Comparison of ENCODE assay signal across 8 cellular contexts in the genomic region with DNA sequence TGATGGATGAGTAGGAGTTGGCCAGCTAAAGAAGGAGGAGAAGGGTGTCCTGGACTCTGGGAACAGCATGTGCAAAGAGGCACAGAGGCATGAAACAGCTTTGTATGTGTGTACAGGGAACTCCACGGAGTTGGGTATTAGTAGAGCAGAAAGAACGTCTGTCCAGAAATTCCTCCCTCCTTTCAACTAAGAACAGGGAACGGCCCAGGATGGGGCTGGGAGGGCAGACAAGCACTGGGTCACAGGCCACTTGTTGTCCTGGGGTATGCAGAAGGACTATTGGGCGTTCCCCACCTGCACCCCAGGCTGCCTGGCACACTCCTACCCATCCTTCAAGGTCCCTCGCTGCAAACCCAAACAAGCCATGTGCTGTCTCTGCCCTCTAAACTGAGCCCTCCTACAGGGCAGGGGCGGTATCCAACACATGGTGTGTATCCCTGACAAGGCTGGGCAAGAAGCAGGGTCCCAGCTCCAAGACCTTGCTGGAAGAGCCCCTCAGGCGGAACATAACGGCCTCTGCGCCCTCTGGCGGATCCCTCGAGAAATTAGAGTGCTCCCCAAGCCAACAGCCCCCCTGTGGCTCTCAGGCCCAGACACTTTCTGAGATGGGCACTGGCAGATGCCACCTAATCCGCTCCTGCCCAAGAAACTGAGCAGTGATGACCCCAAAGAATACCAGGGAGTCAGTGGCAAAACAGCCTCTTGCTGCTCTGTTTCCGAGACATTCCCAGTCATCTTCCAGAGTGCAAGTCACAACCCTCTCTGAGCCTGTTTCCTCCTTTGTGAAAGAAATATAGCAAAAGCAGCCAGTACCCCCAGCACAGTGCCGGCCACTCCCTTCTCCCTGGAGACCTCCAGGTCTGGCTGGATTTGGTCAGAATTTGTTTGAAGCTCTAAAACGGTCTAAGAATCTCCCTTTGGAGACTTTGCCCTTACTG. TPM values are rescaled to one million over a fixed set of nuclear protein-coding genes. Genes with fewer than 3 reads are reported as not detected.
A peak's percentile ranks its signal among the peaks of the same experiment; 100 is the strongest.
DNase-seq lines count a peak whose midpoint lies in the region; ATAC-seq and TF ChIP-seq lines count a peak whose summit lies in the region.

No MANE protein-coding gene starts in this region.

- no peaks in the 10 kb centered on the region for H3K9me3 ChIP-seq in neutrophil

- no peak overlapping the region for H3K4me3 ChIP-seq in GM12865 (ENCODE audit: low read depth, low read length)
- H3K4me3 ChIP-seq in neutrophil (ENCODE audit: low read depth in 1 of 2, low read length in 1 of 2): no peak overlapping the region

- H3K27me3 Mint-ChIP-seq in activated CD8-positive, alpha-beta T cell treated with anti-CD3 and anti-CD28 coated beads, Interleukin-2, amount 10 ng/mL, durations not matched to agents 7 days and 5 days (ENCODE audit: low read depth): peaks cover 54% of the 10 kb centered on the region
- peaks cover 26% of the 10 kb centered on the region for H3K27me3 Mint-ChIP-seq in endothelial cell (ENCODE audit: unreplicated experiment)

- CTCF ChIA-PET in activated CD8-positive, alpha-beta T cell treated with anti-CD3 and anti-CD28 coated beads, Interleukin-2, amount 10 ng/mL, durations not matched to agents 7 days and 5 days (lab: Charles Lee): interaction anchor here (0.7 to 4.8 kb wide), 19 partner anchors 10 to 187 kb away, joined by 3 to 61 read pairs (median 4); no protein-coding TSS in a partner anchor

- H3K9me3 Mint-ChIP-seq in activated CD8-positive, alpha-beta T cell treated with anti-CD3 and anti-CD28 coated beads, Interleukin-2, amount 10 ng/mL, durations not matched to agents 7 days and 5 days (ENCODE audit: insufficient read depth): no peaks in the 10 kb centered on the region
- no peaks in the 10 kb centered on the region for H3K9me3 Mint-ChIP-seq in endothelial cell (ENCODE audit: unreplicated experiment)

- peaks cover 3% of the 10 kb centered on the region for H3K36me3 Mint-ChIP-seq in activated CD8-positive, alpha-beta T cell treated with anti-CD3 and anti-CD28 coated beads, Interleukin-2, amount 10 ng/mL, durations not matched to agents 7 days and 5 days (ENCODE audit: low read depth)
- peaks cover 3% of the 10 kb centered on the region for H3K36me3 Mint-ChIP-seq in endothelial cell (ENCODE audit: low read depth, unreplicated experiment)

- ATAC-seq in activated CD8-positive, alpha-beta T cell treated with anti-CD3 and anti-CD28 coated beads, Interleukin-2, amount 10 ng/mL, durations not matched to agents 7 days and 5 days: peak; percentile 66
- ATAC-seq in GM19324 (IDR thresholded peaks at IDR 0.05; ENCODE audit: low FRiP score, unreplicated experiment): no peak
- ATAC-seq in GM18867 (IDR thresholded peaks at IDR 0.05; ENCODE audit: unreplicated experiment): no peak
- ATAC-seq in HG03039 (IDR thresholded peaks at IDR 0.05; ENCODE audit: unreplicated experiment): no peak

- TF ChIP-seq CTCF in GM12865 (IDR thresholded peaks at IDR 0.05; ENCODE audit: insufficient read depth, low read depth, low read length, missing control alignments) (peak; percentile 83), endothelial cell (IDR thresholded peaks at IDR 0.05; ENCODE audit: unreplicated experiment) (peak; percentile 67), neutrophil (IDR thresholded peaks at IDR 0.05) (peak; percentile 34)

- no peak overlapping the region for H3K4me3 Mint-ChIP-seq in activated CD8-positive, alpha-beta T cell treated with anti-CD3 and anti-CD28 coated beads, Interleukin-2, amount 10 ng/mL, durations not matched to agents 7 days and 5 days
- peak overlapping the region; percentile 15 for H3K4me3 Mint-ChIP-seq in endothelial cell (ENCODE audit: unreplicated experiment)

- DNase-seq in GM12865 (ENCODE audit: low read depth) (peak; percentile 59), NCI-H1694 treated with DMSO at 0.1 percent for 48 hours (lab: John Stamatoyannopoulos, UW) (peak; percentile 53), endothelial cell (ENCODE audit: low spot score) (peak; percentile 77)
- peak; percentile 71 for DNase-seq in activated CD8-positive, alpha-beta T cell treated with anti-CD3 and anti-CD28 coated beads, Interleukin-2, amount 10 ng/mL, durations not matched to agents 7 days and 5 days

- no peak overlapping the region for H3K27ac Mint-ChIP-seq in activated CD8-positive, alpha-beta T cell treated with anti-CD3 and anti-CD28 coated beads, Interleukin-2, amount 10 ng/mL, durations not matched to agents 7 days and 5 days
- H3K27ac Mint-ChIP-seq in endothelial cell (ENCODE audit: unreplicated experiment): no peak overlapping the region

- H3K36me3 ChIP-seq in neutrophil: no peaks in the 10 kb centered on the region

- peaks cover 100% of the 10 kb centered on the region for H3K27me3 ChIP-seq in neutrophil

- peaks cover 0 to 5% of the 10 kb centered on the region in 2 experiments for H3K4me1 ChIP-seq in neutrophil (ENCODE audit: control insufficient read depth in 1 of 2, insufficient read depth in 1 of 2, low read depth in 1 of 2, low read length in 1 of 2)

- H3K4me1 Mint-ChIP-seq in activated CD8-positive, alpha-beta T cell treated with anti-CD3 and anti-CD28 coated beads, Interleukin-2, amount 10 ng/mL, durations not matched to agents 7 days and 5 days (ENCODE audit: low read depth): peaks cover 21% of the 10 kb centered on the region
- peaks cover 3% of the 10 kb centered on the region for H3K4me1 Mint-ChIP-seq in endothelial cell (ENCODE audit: unreplicated experiment)

- H3K27ac ChIP-seq in neutrophil: no peak overlapping the region

- POLR2A ChIA-PET in activated CD8-positive, alpha-beta T cell treated with anti-CD3 and anti-CD28 coated beads, Interleukin-2, amount 10 ng/mL, durations not matched to agents 7 days and 5 days (lab: Charles Lee): no interaction called here

RNA-seq across cellular contexts. Expression of gene ELFN2, which starts 1.6 kb away (rescaled TPM):
- total RNA-seq in activated CD8-positive, alpha-beta T cell treated with anti-CD3 and anti-CD28 coated beads, Interleukin-2, amount 10 ng/mL, durations not matched to agents 7 days and 5 days: under 1 TPM; 0.05 to 0.08 TPM
- total RNA-seq in endothelial cell (ENCODE audit: unreplicated experiment): 1.2 TPM

RNA-seq across cellular contexts. Expression of gene MFNG, which starts 57.3 kb away (rescaled TPM):
- 100 to 1,000 TPM; 227 to 232 TPM for total RNA-seq in activated CD8-positive, alpha-beta T cell treated with anti-CD3 and anti-CD28 coated beads, Interleukin-2, amount 10 ng/mL, durations not matched to agents 7 days and 5 days
- total RNA-seq in endothelial cell (ENCODE audit: unreplicated experiment): 75.4 TPM
